21 cellular contexts compared by ENCODE assay signal in the genomic region with DNA sequence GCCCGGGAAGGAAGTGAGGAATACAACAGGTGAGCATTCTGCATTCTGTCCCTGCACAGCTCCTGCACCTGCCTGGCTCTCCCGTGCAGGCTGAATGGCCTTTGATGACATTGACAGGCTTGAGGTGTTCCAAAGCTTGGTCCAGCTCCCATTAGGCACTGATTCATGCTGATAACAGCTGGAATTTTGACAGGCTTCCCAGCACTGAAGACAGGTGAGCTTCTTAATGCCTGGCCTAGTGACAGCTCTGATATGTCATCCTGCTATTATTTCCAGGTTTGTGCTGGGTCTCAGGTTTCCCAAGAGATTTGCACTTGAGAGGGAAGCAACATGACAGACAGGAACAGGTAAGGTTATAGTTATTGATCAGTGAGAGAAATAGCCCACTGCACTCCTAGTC. TPM values are rescaled to one million over a fixed set of nuclear protein-coding genes. Genes with fewer than 3 reads are reported as not detected.
"Had no signal": no experiment of that assay in that cellular context is flagged by ENCODE, and none has a peak within 500 bp of the region (broad histone marks: within the 10 kb centered on the region; RNA-seq: fewer than 3 reads in every experiment).

No MANE protein-coding gene starts in this region.

- DNase-seq: activated CD4-positive, alpha-beta T cell treated with anti-CD3 and anti-CD28 coated beads for 36 hours; activated CD8-positive, alpha-beta memory T cell treated with anti-CD3 and anti-CD28 coated beads, Interleukin-2, amount 50 U/mL, for 4 hours; activated CD8-positive, alpha-beta T cell treated with anti-CD3 and anti-CD28 coated beads for 36 hours; activated naive CD8-positive, alpha-beta T cell treated with anti-CD3 and anti-CD28 coated beads, Interleukin-2, amount 10 ng/mL, durations not matched to agents 7 days and 5 days; activated T-cell treated with anti-CD3 and anti-CD28 coated beads, Interleukin-2, amount 50 U/mL, for 72 hours; anterior cingulate cortex; dorsolateral prefrontal cortex; hypothalamus; kidney glomerular epithelial cell; retina; stimulated activated CD4-positive, alpha-beta T cell treated with anti-CD3 and anti-CD28 coated beads, Interleukin-15, amount 100 ng/mL, for 24 hours; stimulated activated CD4-positive, alpha-beta T cell treated with anti-CD3 and anti-CD28 coated beads, Interleukin-4, amount 100 ng/mL, for 24 hours had no signal

- H3K9ac ChIP-seq: parathyroid adenoma had no signal

- H3K79me2 ChIP-seq: parathyroid adenoma had no signal

- H3K36me3 ChIP-seq: breast epithelium had no signal

- H2AFZ ChIP-seq: parathyroid adenoma had no signal

- H3K4me3 ChIP-seq: breast epithelium, dorsolateral prefrontal cortex had no signal

- H3K4me1 ChIP-seq: breast epithelium, parathyroid adenoma had no signal

- H3K9me3 ChIP-seq: breast epithelium had no signal

- ATAC-seq: activated CD4-positive, alpha-beta T cell treated with anti-CD3 and anti-CD28 coated beads for 36 hours; activated CD8-positive, alpha-beta T cell treated with anti-CD3 and anti-CD28 coated beads for 36 hours; activated T-cell treated with anti-CD3 and anti-CD28 coated beads, Interleukin-2, amount 50 U/mL, for 72 hours had no signal

- H3K27me3 ChIP-seq: breast epithelium had no signal

- H3K27ac ChIP-seq: breast epithelium, dorsolateral prefrontal cortex, parathyroid adenoma had no signal

RNA-seq across cellular contexts. Expression of gene MTNR1B, which starts 58.0 kb away (rescaled TPM):
- total RNA-seq: activated CD4-positive, alpha-beta T cell treated with anti-CD3 and anti-CD28 coated beads for 36 hours; activated CD8-positive, alpha-beta T cell treated with anti-CD3 and anti-CD28 coated beads for 36 hours; activated naive CD8-positive, alpha-beta T cell treated with anti-CD3 and anti-CD28 coated beads, Interleukin-2, amount 10 ng/mL, durations not matched to agents 7 days and 5 days; activated T-cell treated with anti-CD3 and anti-CD28 coated beads, Interleukin-2, amount 50 U/mL, for 72 hours; breast epithelium; glomerular endothelial cell; lower leg skin; mesenteric fat pad; myocyte; temporal lobe; ureter had no signal
- polyA plus RNA-seq: esophagus had no signal
